13 cellular contexts compared by ENCODE assay signal in the genomic region with DNA sequence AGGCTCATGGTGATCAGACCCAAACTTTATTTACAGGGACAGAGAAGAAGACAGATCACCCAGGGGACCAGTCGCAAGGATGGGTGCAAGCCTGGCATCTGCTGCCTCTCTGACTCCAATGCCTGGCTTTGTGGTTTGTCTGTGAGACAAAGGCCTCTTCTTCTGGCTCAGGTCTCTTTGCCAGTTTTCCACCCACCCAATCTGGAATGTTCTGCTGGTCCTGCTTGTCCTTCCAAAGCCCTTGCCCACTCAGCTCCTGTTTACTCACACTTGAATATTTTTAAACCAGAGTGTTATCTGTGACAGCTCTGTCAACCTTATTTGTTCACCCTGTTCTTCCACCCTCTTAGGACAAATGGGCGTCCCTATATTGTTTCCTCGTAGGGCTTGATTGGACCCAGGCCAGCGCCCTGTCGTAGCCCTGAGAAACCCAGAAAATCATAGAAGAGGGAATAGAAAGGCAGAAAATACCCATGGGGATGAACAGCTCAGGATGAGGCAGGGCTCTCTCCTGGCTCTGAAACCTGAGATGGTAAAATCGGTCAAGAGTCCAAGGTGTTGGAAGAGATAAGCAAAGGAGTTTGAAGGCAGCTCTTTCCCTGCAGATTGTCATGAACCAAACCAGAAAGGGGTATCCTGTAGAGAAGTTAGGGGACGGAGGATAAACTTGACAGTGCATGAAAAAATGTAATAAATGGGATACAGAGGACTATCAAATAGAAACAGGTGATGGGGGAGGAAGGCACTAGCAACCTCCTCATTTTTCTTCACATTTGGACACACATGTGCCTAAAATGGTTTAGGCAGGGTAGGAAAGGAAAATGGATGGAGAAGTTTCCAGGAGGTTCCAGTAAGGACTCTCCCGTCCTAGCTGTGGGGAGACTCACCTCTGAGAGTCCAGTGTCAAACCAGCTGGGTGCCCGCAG. TPM values are rescaled to one million over a fixed set of nuclear protein-coding genes. Genes with fewer than 3 reads are reported as not detected.
DNase-seq lines count a peak whose midpoint lies in the region; ATAC-seq, FAIRE-seq and TF ChIP-seq lines count a peak whose summit lies in the region.
"Had no signal": no experiment of that assay in that cellular context is flagged by ENCODE, and none has a peak within 500 bp of the region (broad histone marks: within the 10 kb centered on the region; RNA-seq: fewer than 3 reads in every experiment).

No MANE protein-coding gene starts in this region.

- H3K27me3 ChIP-seq in mammary epithelial cell (ENCODE audit: insufficient read depth, low read length) (no peaks in the 10 kb centered on the region), gastrocnemius medialis (no peaks in the 10 kb centered on the region)

- intact Hi-C loops in mammary epithelial cell (cut with micrococcal nuclease): loop anchor here (2.0 kb wide), 1 partner anchor 32 kb away; the partner anchor contains the start of genes CFAP68 and FDXACB1
- intact Hi-C loops in kidney (cut with DNase I): no loop called here
- intact Hi-C loops in gastrocnemius medialis (cut with DNase I; ENCODE audit: low total_unique reads): loop anchor here (2.0 to 5.0 kb wide), 2 partner anchors 32 to 179 kb away; partner anchors contain the start of genes CFAP68 and FDXACB1

- peak overlapping the region; percentile 0 to 56 (median 6) for H3K4me3 ChIP-seq in mammary epithelial cell (replicated peaks in 1 of 3; ENCODE audit: insufficient read depth in 1 of 3, low read depth in 2 of 3, low read length in 3 of 3)
- H3K4me3 ChIP-seq in kidney (ENCODE audit: low read length in 2 of 2): peak overlapping the region; percentile 38 to 59
- H3K4me3 ChIP-seq in gastrocnemius medialis: peak overlapping the region; percentile 70 to 79 (median 74)
- H3K4me3 ChIP-seq: SK-N-MC had no signal

- no peaks in the 10 kb centered on the region for H3K79me2 ChIP-seq in mammary epithelial cell (ENCODE audit: insufficient read depth, low read length)

- dilution Hi-C loops in mammary epithelial cell (cut with HindIII; ENCODE audit: low sequenced_read_pairs): no loop called here

- no peaks in the 10 kb centered on the region for H4K20me1 ChIP-seq in mammary epithelial cell (ENCODE audit: insufficient read depth, low read length)

- peak; percentile 10 to 12 for ATAC-seq in gastrocnemius medialis
- ATAC-seq in GM18511 (IDR thresholded peaks at IDR 0.05; ENCODE audit: unreplicated experiment): no peak
- ATAC-seq in HG02852 (IDR thresholded peaks at IDR 0.05; ENCODE audit: unreplicated experiment): no peak
- ATAC-seq: stimulated activated naive CD8-positive, alpha-beta T cell treated with anti-CD3 and anti-CD28 coated beads, Interleukin-15, amount 100 ng/mL, for 72 hours had no signal

- H2AFZ ChIP-seq in mammary epithelial cell (ENCODE audit: low read depth, low read length): peak overlapping the region; percentile 89

- BruUV-seq in mammary epithelial cell (replicated peaks; lab: Mats Ljungman, UMichigan): TSS peak; percentile 58

- CTCF ChIA-PET in mammary epithelial cell (lab: Charles Lee; ENCODE audit: low non-redundant PET): interaction anchor here (1.1 kb wide), 1 partner anchor 21 kb away, joined by 7 read pairs; no protein-coding TSS in a partner anchor

- in situ Hi-C loops in mammary epithelial cell (cut with MboI; ENCODE audit: low sequenced_read_pairs in 2 of 2) (loop anchor here in 1 of 2 donors (5.0 kb wide), 1 partner anchor 34 kb away; the partner anchor contains the start of genes CFAP68 and FDXACB1), gastrocnemius medialis (cut with MboI; ENCODE audit: low sequenced_read_pairs in 4 of 4) (loop anchor here in 1 of 4 donors (5.0 kb wide), 1 partner anchor 34 kb away; the partner anchor contains the start of genes CFAP68 and FDXACB1)

- peak in 1 of 2 donors; percentile 27 for TF ChIP-seq POLR2A in gastrocnemius medialis (IDR thresholded peaks at IDR 0.05)

- 16% methylated on average over 9 of the region's 9 CpGs for WGBS in mammary epithelial cell (ENCODE audit: low coverage, missing lambda C conversion rate)

- peak; percentile 18 for DNase-seq in DMS153 (lab: John Stamatoyannopoulos, UW)
- peak; percentile 36 for DNase-seq in mammary epithelial cell
- no peak for DNase-seq in kidney
- DNase-seq in gastrocnemius medialis: no peak
- no peak for DNase-seq in DMS53 (lab: John Stamatoyannopoulos, UW)
- DNase-seq in NCI-H2227 (lab: John Stamatoyannopoulos, UW; ENCODE audit: unreplicated experiment): no peak
- DNase-seq: activated T-cell treated with anti-CD3 and anti-CD28 coated beads, Interleukin-2, amount 50 U/mL, for 24 hours; CD4-positive, alpha-beta memory T cell; stimulated activated naive CD8-positive, alpha-beta T cell treated with anti-CD3 and anti-CD28 coated beads, Interleukin-15, amount 100 ng/mL, for 72 hours had no signal

- H3K9ac ChIP-seq in mammary epithelial cell (ENCODE audit: insufficient read depth, low read length): no peak overlapping the region
- H3K9ac ChIP-seq in kidney (ENCODE audit: low read length in 2 of 2): peak overlapping the region; percentile 76 to 77

- H3K4me2 ChIP-seq in mammary epithelial cell (ENCODE audit: insufficient read depth, low read depth, low read length): peak overlapping the region; percentile 45

- no peaks in the 10 kb centered on the region for H3K9me3 ChIP-seq in mammary epithelial cell (replicated peaks; ENCODE audit: insufficient read depth, low read length)
- H3K9me3 ChIP-seq in kidney (ENCODE audit: control insufficient read depth in 1 of 2, low read length in 2 of 2): no peaks in the 10 kb centered on the region
- H3K9me3 ChIP-seq in gastrocnemius medialis: no peaks in the 10 kb centered on the region

- FAIRE-seq in kidney (lab: Jason Lieb, UNC): no peak

- H3K27ac ChIP-seq in mammary epithelial cell (ENCODE audit: insufficient read depth, low read depth, low read length) (no peak overlapping the region), kidney (ENCODE audit: low read depth in 2 of 2, low read length in 2 of 2) (peak overlapping the region; percentile 90 to 91), gastrocnemius medialis (peak overlapping the region; percentile 91 to 97 (median 97))
- H3K27ac ChIP-seq: SK-N-MC had no signal

- H3K4me1 ChIP-seq in mammary epithelial cell (ENCODE audit: insufficient read depth, low read length): peaks cover 26% of the 10 kb centered on the region
- peaks cover 10 to 20% of the 10 kb centered on the region in 2 donors for H3K4me1 ChIP-seq in kidney (ENCODE audit: control insufficient read depth in 1 of 2, insufficient read depth in 1 of 2, low read depth in 1 of 2, low read length in 2 of 2)
- H3K4me1 ChIP-seq in gastrocnemius medialis: peaks cover 22 to 45% of the 10 kb centered on the region in 2 donors

- H3K36me3 ChIP-seq in mammary epithelial cell (ENCODE audit: insufficient read depth, low read length) (no peaks in the 10 kb centered on the region), kidney (ENCODE audit: control insufficient read depth in 1 of 2, insufficient read depth in 2 of 2, low read length in 2 of 2) (no peaks in the 10 kb centered on the region), gastrocnemius medialis (peaks cover 0 to 24% of the 10 kb centered on the region in 2 donors)

- TF ChIP-seq CTCF in mammary epithelial cell (conservative IDR thresholded peaks at IDR 0.05 in 1 of 2, IDR thresholded peaks at IDR 0.05 in 1 of 2; ENCODE audit: extremely low read depth in 1 of 2, insufficient read depth in 1 of 2, low read depth in 1 of 2, low read length in 2 of 2) (no peak), kidney (IDR thresholded peaks at IDR 0.05; ENCODE audit: borderline replicate concordance, extremely low read depth, insufficient read depth) (no peak), gastrocnemius medialis (IDR thresholded peaks at IDR 0.05 in 4 of 5, conservative IDR thresholded peaks at IDR 0.05 in 1 of 5) (no peak)

RNA-seq across cellular contexts. Expression of gene CRYAB, which starts 0.7 kb away (rescaled TPM):
- total RNA-seq in mammary epithelial cell (100 to 1,000 TPM in 1 of 2 donors, 10 to 100 TPM in 1; 12.7 to 110 TPM), kidney (1,312 TPM), gastrocnemius medialis (1,000 to 10,000 TPM in 2 of 4 donors, 100 to 1,000 TPM in 2; 763 to 2,291 (median 1,427) TPM)
- polyA plus RNA-seq in mammary epithelial cell (8.1 TPM), kidney (ENCODE audit: insufficient read depth, low read depth, low replicate concordance) (1,857 TPM)
- polyA minus RNA-seq in mammary epithelial cell: 29.4 TPM
- total RNA-seq: CD4-positive, alpha-beta memory T cell had no signal
- polyA plus RNA-seq: CD4-positive, alpha-beta memory T cell had no signal

RNA-seq across cellular contexts. Expression of gene HSPB2, which starts 1.6 kb away (rescaled TPM):
- total RNA-seq in mammary epithelial cell: 1 to 10 TPM in 1 of 2 donors, under 1 TPM in 1; 0.38 to 1.3 TPM
- 0.16 TPM for polyA plus RNA-seq in mammary epithelial cell
- not detected for polyA minus RNA-seq in mammary epithelial cell
- total RNA-seq in kidney: 4.4 TPM
- 15.7 TPM for polyA plus RNA-seq in kidney (ENCODE audit: insufficient read depth, low read depth, low replicate concordance)
- 1 to 10 TPM in 3 of 4 donors, under 1 TPM in 1; 0.41 to 4.6 (median 2.4) TPM for total RNA-seq in gastrocnemius medialis
- total RNA-seq: CD4-positive, alpha-beta memory T cell; pulmonary artery endothelial cell had no signal
- polyA plus RNA-seq: CD4-positive, alpha-beta memory T cell had no signal

RNA-seq across cellular contexts. Expression of gene C11orf52, which starts 7.8 kb away (rescaled TPM):
- total RNA-seq in mammary epithelial cell (1 to 10 TPM in 1 of 2 donors, under 1 TPM in 1; 0.67 to 1.6 TPM), kidney (27.8 TPM), gastrocnemius medialis (10 to 100 TPM in 2 of 4 donors, 1 to 10 TPM in 2; 6.3 to 23.8 (median 11.9) TPM)
- polyA plus RNA-seq in mammary epithelial cell (1.5 TPM), kidney (ENCODE audit: insufficient read depth, low read depth, low replicate concordance) (103 TPM)
- not detected for polyA minus RNA-seq in mammary epithelial cell
- total RNA-seq: CD4-positive, alpha-beta memory T cell had no signal
- polyA plus RNA-seq: CD4-positive, alpha-beta memory T cell had no signal

RNA-seq across cellular contexts. Expression of gene DIXDC1, which starts 26.2 kb away (rescaled TPM):
- total RNA-seq in mammary epithelial cell (10 to 100 TPM in 1 of 2 donors, 1 to 10 TPM in 1; 5.1 to 23.7 TPM), kidney (29.5 TPM), gastrocnemius medialis (10 to 100 TPM in 1 of 4 donors, 1 to 10 TPM in 3; 1.9 to 10.4 (median 5.0) TPM)
- polyA plus RNA-seq in mammary epithelial cell (6.2 TPM), kidney (ENCODE audit: insufficient read depth, low read depth, low replicate concordance) (7.3 TPM)
- polyA minus RNA-seq in mammary epithelial cell: 15.9 TPM

RNA-seq across cellular contexts. Expression of gene CFAP68, which starts 31.6 kb away (rescaled TPM):
- total RNA-seq in mammary epithelial cell (10 to 100 TPM; 12.5 to 23.7 TPM), kidney (29.5 TPM), gastrocnemius medialis (10 to 100 TPM in 2 of 4 donors, 1 to 10 TPM in 2; 8.2 to 20.9 (median 9.8) TPM)
- polyA plus RNA-seq in mammary epithelial cell (27.4 TPM), kidney (ENCODE audit: insufficient read depth, low read depth, low replicate concordance) (93.7 TPM)
- polyA minus RNA-seq in mammary epithelial cell: 1.6 TPM

Comparison
In these comparisons a context has a peak if more than half of its experiments do, and no peak if none do; other contexts are left out.
1. DNase-seq: peak in DMS153 (single experiment) and mammary epithelial cell (single experiment); none in kidney (single experiment), gastrocnemius medialis (0 of 2), DMS53 (single experiment) and NCI-H2227 (single experiment).
2. H3K4me3 ChIP-seq: peak in every context shown above with its lines; median percentile 74 in gastrocnemius medialis; 48 in kidney; 6 in mammary epithelial cell.
3. ATAC-seq: peak in gastrocnemius medialis (2 of 2); none in GM18511 (single experiment) and HG02852 (single experiment).
4. RNA of gene CRYAB, which starts 0.7 kb away (total RNA-seq): 763 to 2,291 TPM in gastrocnemius medialis and 1,312 TPM in kidney (single experiment); 12.7 to 110 TPM in mammary epithelial cell; every median in the first group is over 4 times any median in the second.